Comparison of ENCODE assay signal across 12 cellular contexts in genomic region chr14:60212503-60213371, GRCh38. TPM values are rescaled to one million over a fixed set of nuclear protein-coding genes. Genes with fewer than 3 reads are reported as not detected.
DNase-seq lines count a peak whose midpoint lies in the region; ATAC-seq lines count a peak whose summit lies in the region.
"Had no signal": no experiment of that assay in that cellular context is flagged by ENCODE, and none has a peak within 500 bp of the region (broad histone marks: within the 10 kb centered on the region; RNA-seq: fewer than 3 reads in every experiment).

No MANE protein-coding gene starts in this region.

- ATAC-seq in GM19025 (IDR thresholded peaks at IDR 0.05; ENCODE audit: low read depth, unreplicated experiment) (peak; percentile 89), GM21737 (IDR thresholded peaks at IDR 0.05; ENCODE audit: unreplicated experiment) (peak; percentile 86), HG03175 (IDR thresholded peaks at IDR 0.05; ENCODE audit: unreplicated experiment) (peak; percentile 96), left colon (no peak)

- no peaks in the 10 kb centered on the region for H3K9me3 ChIP-seq in stomach smooth muscle (ENCODE audit: control insufficient read depth in 2 of 2, low read length in 2 of 2)
- H3K9me3 ChIP-seq: thoracic aorta had no signal

- H3K27ac ChIP-seq in stomach smooth muscle (ENCODE audit: low read length): peak overlapping the region; percentile 18
- H3K27ac ChIP-seq: thoracic aorta had no signal

- no peak for DNase-seq in NCI-H524 (lab: John Stamatoyannopoulos, UW)
- DNase-seq in left colon: no peak
- no peak for DNase-seq in HK-2 (ENCODE audit: unreplicated experiment)
- DNase-seq: activated T-cell treated with anti-CD3 and anti-CD28 coated beads, Interleukin-2, amount 50 U/mL, for 1 hour; caudate nucleus; NCI-H1048; stimulated activated CD4-positive, alpha-beta T cell treated with anti-CD3 and anti-CD28 coated beads, Interleukin-4, amount 100 ng/mL, for 1 hour had no signal

- H3K4me3 ChIP-seq in stomach smooth muscle (ENCODE audit: low read length in 2 of 2): no peak overlapping the region
- H3K4me3 ChIP-seq: thoracic aorta had no signal

- H3K4me1 ChIP-seq in stomach smooth muscle (ENCODE audit: control insufficient read depth, insufficient read depth, low read length): peaks cover 27% of the 10 kb centered on the region

- H3K27me3 ChIP-seq in stomach smooth muscle (ENCODE audit: control insufficient read depth in 1 of 2, insufficient read depth in 2 of 2, low read length in 2 of 2): no peaks in the 10 kb centered on the region

- no peak overlapping the region for H3K9ac ChIP-seq in stomach smooth muscle (ENCODE audit: low read length in 2 of 2)

- intact Hi-C loops in left colon (cut with DNase I, micrococcal nuclease): no loop called here

- no peaks in the 10 kb centered on the region for H3K36me3 ChIP-seq in stomach smooth muscle (ENCODE audit: control insufficient read depth in 2 of 2, insufficient read depth in 2 of 2, low read length in 2 of 2)
- H3K36me3 ChIP-seq: thoracic aorta had no signal

RNA-seq across cellular contexts. Expression of gene PPM1A, which starts 36.3 kb away (rescaled TPM):
- total RNA-seq in left colon: 100 to 1,000 TPM; 115 to 134 TPM

RNA-seq across cellular contexts. Expression of gene DHRS7, which starts 47.5 kb away (rescaled TPM):
- 10 to 100 TPM; 80.8 to 90.9 TPM for total RNA-seq in left colon
